ENCODE assay signal across 1 cellular context in the genomic region with DNA sequence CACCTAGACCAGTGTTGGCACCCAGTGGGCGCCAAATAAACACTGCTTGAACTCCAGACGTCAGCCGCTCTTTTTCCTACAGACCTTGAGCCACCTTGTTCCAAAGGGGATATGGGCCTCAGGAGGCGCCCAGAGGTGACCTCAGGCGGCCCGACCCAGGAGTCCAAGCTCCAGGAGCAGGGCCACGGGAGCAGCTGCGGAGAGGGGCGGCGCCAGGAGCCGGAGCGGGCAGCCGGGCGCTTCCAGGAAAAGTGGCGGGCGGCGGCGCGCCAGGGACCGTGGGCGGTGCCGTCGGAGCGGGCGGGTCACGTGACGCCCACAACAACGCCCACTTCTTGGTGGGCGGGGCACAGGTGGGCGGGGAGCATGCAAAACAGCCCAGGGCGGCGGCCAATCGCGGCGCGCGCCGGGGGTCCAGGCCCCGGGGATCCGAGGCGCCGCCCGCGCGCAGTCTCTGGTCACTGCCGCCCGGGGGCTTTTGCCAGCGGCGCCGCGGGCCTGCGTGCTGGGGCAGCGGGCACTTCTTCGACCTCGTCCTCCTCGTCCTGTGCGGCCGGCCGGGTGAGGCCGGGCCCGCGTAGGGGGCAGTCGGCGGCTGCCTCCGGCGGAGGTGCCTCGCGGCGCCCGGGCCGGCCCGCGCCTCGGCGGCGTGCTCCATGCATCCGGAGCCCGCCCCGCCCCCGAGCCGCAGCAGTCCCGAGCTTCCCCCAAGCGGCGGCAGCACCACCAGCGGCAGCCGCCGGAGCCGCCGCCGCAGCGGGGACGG.
TF ChIP-seq lines count a peak whose summit lies in the region.

TSS of gene ORAI1 (plus strand) at position 444 of the 766 bp plus-strand sequence.

TF ChIP-seq in K562, 482 proteins besides CTCF, POLR2A, EP300 and RAD21 (continued from another document and continues in another):
- TF ChIP-seq, protein P1, sequence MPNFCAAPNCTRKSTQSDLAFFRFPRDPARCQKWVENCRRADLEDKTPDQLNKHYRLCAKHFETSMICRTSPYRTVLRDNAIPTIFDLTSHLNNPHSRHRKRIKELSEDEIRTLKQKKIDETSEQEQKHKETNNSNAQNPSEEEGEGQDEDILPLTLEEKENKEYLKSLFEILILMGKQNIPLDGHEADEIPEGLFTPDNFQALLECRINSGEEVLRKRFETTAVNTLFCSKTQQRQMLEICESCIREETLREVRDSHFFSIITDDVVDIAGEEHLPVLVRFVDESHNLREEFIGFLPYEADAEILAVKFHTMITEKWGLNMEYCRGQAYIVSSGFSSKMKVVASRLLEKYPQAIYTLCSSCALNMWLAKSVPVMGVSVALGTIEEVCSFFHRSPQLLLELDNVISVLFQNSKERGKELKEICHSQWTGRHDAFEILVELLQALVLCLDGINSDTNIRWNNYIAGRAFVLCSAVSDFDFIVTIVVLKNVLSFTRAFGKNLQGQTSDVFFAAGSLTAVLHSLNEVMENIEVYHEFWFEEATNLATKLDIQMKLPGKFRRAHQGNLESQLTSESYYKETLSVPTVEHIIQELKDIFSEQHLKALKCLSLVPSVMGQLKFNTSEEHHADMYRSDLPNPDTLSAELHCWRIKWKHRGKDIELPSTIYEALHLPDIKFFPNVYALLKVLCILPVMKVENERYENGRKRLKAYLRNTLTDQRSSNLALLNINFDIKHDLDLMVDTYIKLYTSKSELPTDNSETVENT (CRISPR knock-in tag; IDR thresholded peaks at IDR 0.05) = peak; percentile 65; the same call in 1 of the 2 replicates
- TF ChIP-seq MAFG (tag; conservative IDR thresholded peaks at IDR 0.05) (no peak), BRCA1 (IDR thresholded peaks at IDR 0.05) (no peak), BRCA1 (CRISPR knock-in tag; IDR thresholded peaks at IDR 0.05) (no peak), NR2C2 (CRISPR knock-in tag; IDR thresholded peaks at IDR 0.05) (0 out of 2 replicates have a peak, but pooled peaks have one; percentile 33), NR2C2 (tag; IDR thresholded peaks at IDR 0.05) (no peak), ARID3B (CRISPR knock-in tag; IDR thresholded peaks at IDR 0.05; ENCODE audit: borderline replicate concordance) (no peak), KDM5B (IDR thresholded peaks at IDR 0.05; ENCODE audit: insufficient replicate concordance, low read depth, low read length) (peak; percentile 43), SRF (CRISPR knock-in tag; IDR thresholded peaks at IDR 0.05) (peak in 1 of 2 experiments; percentile 39; a peak in 2 of 4 replicates), SREBF1 (IDR thresholded peaks at IDR 0.05; ENCODE audit: borderline replicate concordance, low read depth, low read length) (no peak), SPI1 (IDR thresholded peaks at IDR 0.05; ENCODE audit: borderline replicate concordance, low read depth, low read length) (no peak), FOXK2 (conservative IDR thresholded peaks at IDR 0.05 in 1 of 2, IDR thresholded peaks at IDR 0.05 in 1 of 2; ENCODE audit: low read depth in 2 of 2) (peak in 1 of 2 experiments; percentile 42; a peak in 2 of 4 replicates), MITF (IDR thresholded peaks at IDR 0.05) (peak; percentile 38; the same call in 1 of the 2 replicates), OTX1 (CRISPR knock-in tag; IDR thresholded peaks at IDR 0.05) (0 out of 2 replicates have a peak, but pooled peaks have one; percentile 19), ZNF3 (CRISPR knock-in tag; IDR thresholded peaks at IDR 0.05) (no peak), VEZF1 (CRISPR knock-in tag; IDR thresholded peaks at IDR 0.05) (peak; percentile 82), TEAD4 (IDR thresholded peaks at IDR 0.05; ENCODE audit: low read length) (peak; percentile 23; the same call in 1 of the 2 replicates), TEAD4 (CRISPR knock-in tag; IDR thresholded peaks at IDR 0.05; ENCODE audit: borderline replicate concordance) (no peak), ATF7 (IDR thresholded peaks at IDR 0.05) (peak; percentile 55; the same call in 1 of the 2 replicates), HNRNPL (IDR thresholded peaks at IDR 0.05; ENCODE audit: low read depth, low read length) (peak; percentile 52; the same call in 1 of the 2 replicates), ZFX (CRISPR knock-in tag; IDR thresholded peaks at IDR 0.05) (peak; percentile 25; the same call in 1 of the 2 replicates), POLR2G (IDR thresholded peaks at IDR 0.05; ENCODE audit: low read depth, low read length) (peak; percentile 88), ZNF384 (IDR thresholded peaks at IDR 0.05; ENCODE audit: low read depth, low read length) (no peak), ZNF592 (IDR thresholded peaks at IDR 0.05) (peak; percentile 78), HIVEP1 (CRISPR knock-in tag; IDR thresholded peaks at IDR 0.05) (peak; percentile 73; the same call in 1 of the 2 replicates), CTBP1 (IDR thresholded peaks at IDR 0.05; ENCODE audit: borderline replicate concordance) (peak; percentile 86), NCOR1 (IDR thresholded peaks at IDR 0.05) (peak; percentile 54), SFPQ (IDR thresholded peaks at IDR 0.05; ENCODE audit: low read depth, low read length) (no peak), ZNF12 (CRISPR knock-in tag; IDR thresholded peaks at IDR 0.05) (no peak), HMG20B (CRISPR knock-in tag; IDR thresholded peaks at IDR 0.05) (no peak), HMGXB4 (CRISPR knock-in tag; IDR thresholded peaks at IDR 0.05) (no peak)
- TF ChIP-seq, protein P2, sequence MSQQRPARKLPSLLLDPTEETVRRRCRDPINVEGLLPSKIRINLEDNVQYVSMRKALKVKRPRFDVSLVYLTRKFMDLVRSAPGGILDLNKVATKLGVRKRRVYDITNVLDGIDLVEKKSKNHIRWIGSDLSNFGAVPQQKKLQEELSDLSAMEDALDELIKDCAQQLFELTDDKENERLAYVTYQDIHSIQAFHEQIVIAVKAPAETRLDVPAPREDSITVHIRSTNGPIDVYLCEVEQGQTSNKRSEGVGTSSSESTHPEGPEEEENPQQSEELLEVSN (IDR thresholded peaks at IDR 0.05; ENCODE audit: borderline replicate concordance in 1 of 2, extremely low read depth in 1 of 2, insufficient read depth in 1 of 2, insufficient read length in 1 of 2, low read depth in 1 of 2, low read length in 1 of 2, poor library complexity in 1 of 2, severe bottlenecking in 1 of 2) = peak; percentile 84 to 92
- TF ChIP-seq, protein P3, sequence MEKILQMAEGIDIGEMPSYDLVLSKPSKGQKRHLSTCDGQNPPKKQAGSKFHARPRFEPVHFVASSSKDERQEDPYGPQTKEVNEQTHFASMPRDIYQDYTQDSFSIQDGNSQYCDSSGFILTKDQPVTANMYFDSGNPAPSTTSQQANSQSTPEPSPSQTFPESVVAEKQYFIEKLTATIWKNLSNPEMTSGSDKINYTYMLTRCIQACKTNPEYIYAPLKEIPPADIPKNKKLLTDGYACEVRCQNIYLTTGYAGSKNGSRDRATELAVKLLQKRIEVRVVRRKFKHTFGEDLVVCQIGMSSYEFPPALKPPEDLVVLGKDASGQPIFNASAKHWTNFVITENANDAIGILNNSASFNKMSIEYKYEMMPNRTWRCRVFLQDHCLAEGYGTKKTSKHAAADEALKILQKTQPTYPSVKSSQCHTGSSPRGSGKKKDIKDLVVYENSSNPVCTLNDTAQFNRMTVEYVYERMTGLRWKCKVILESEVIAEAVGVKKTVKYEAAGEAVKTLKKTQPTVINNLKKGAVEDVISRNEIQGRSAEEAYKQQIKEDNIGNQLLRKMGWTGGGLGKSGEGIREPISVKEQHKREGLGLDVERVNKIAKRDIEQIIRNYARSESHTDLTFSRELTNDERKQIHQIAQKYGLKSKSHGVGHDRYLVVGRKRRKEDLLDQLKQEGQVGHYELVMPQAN (IDR thresholded peaks at IDR 0.05; ENCODE audit: borderline replicate concordance) = no peak
- TF ChIP-seq, protein P4, sequence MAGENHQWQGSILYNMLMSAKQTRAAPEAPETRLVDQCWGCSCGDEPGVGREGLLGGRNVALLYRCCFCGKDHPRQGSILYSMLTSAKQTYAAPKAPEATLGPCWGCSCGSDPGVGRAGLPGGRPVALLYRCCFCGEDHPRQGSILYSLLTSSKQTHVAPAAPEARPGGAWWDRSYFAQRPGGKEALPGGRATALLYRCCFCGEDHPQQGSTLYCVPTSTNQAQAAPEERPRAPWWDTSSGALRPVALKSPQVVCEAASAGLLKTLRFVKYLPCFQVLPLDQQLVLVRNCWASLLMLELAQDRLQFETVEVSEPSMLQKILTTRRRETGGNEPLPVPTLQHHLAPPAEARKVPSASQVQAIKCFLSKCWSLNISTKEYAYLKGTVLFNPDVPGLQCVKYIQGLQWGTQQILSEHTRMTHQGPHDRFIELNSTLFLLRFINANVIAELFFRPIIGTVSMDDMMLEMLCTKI (IDR thresholded peaks at IDR 0.05; ENCODE audit: partially characterized antibody) = no peak
